17 cellular contexts compared by ENCODE assay signal in the genomic region with DNA sequence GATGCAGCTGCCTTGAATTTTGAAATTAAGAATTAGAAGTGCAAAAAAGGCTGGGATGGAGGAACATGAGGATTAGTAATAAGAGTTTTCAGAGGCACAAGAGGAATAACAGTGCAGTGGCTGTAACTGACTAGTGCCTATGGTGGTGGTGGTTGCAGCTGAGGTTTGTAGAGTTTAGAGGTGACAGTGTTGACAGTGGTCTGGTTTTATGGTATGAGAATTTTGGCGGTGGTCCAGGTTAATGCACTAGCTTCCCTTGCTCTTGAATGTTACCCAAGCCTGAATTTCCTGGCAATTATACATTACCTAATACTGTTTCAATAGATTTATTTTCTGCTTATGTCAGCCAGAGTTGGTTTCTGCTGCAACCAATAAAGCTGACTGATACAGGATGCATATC.
DNase-seq lines count a peak whose midpoint lies in the region; ATAC-seq and TF ChIP-seq lines count a peak whose summit lies in the region.
"Had no signal": no experiment of that assay in that cellular context is flagged by ENCODE, and none has a peak within 500 bp of the region (broad histone marks: within the 10 kb centered on the region; RNA-seq: fewer than 3 reads in every experiment).

No MANE protein-coding gene starts in this region.

- in situ Hi-C loops in brain microvascular endothelial cell (cut with HindIII; ENCODE audit: low pct_ligation_motif_present, low sequenced_read_pairs): no loop called here

- no peak for TF ChIP-seq POLR2A in sigmoid colon (IDR thresholded peaks at IDR 0.05)

- TF ChIP-seq EP300 in sigmoid colon (IDR thresholded peaks at IDR 0.05): no peak

- no peaks in the 10 kb centered on the region for H3K9me3 ChIP-seq in sigmoid colon
- H3K9me3 ChIP-seq: breast epithelium, transverse colon had no signal

- H3K4me1 ChIP-seq in sigmoid colon: no peaks in the 10 kb centered on the region
- H3K4me1 ChIP-seq: breast epithelium, transverse colon had no signal

- 62 to 66% methylated on average over 1 of the region's 1 CpG for WGBS in sigmoid colon, 2 donors

- H3K27me3 ChIP-seq in brain microvascular endothelial cell (replicated peaks) (no peaks in the 10 kb centered on the region), sigmoid colon (no peaks in the 10 kb centered on the region)
- H3K27me3 ChIP-seq: breast epithelium, transverse colon had no signal

- intact Hi-C loops in sigmoid colon (cut with DNase I): no loop called here

- H3K4me3 ChIP-seq in AG10803 (ENCODE audit: low read length) (no peak overlapping the region), brain microvascular endothelial cell (ENCODE audit: low read depth, low read length) (no peak overlapping the region), sigmoid colon (no peak overlapping the region)
- H3K4me3 ChIP-seq: breast epithelium, transverse colon had no signal

- H3K27ac ChIP-seq in brain microvascular endothelial cell (no peak overlapping the region), sigmoid colon (no peak overlapping the region)
- H3K27ac ChIP-seq: breast epithelium, transverse colon had no signal

- DNase-seq in AG10803 (ENCODE audit: low read depth): peak; percentile 85
- peak; percentile 13 for DNase-seq in LHCN-M2 (ENCODE audit: low read depth)
- peak; percentile 93 for DNase-seq in NCI-H510A treated with DMSO at 0.1 percent for 48 hours (lab: John Stamatoyannopoulos, UW)
- DNase-seq in brain microvascular endothelial cell: peak; percentile 24
- DNase-seq in sigmoid colon: no peak
- DNase-seq in CD1c-positive myeloid dendritic cell (ENCODE audit: extremely low spot score): no peak
- no peak for DNase-seq in activated naive CD4-positive, alpha-beta T cell treated with Interleukin-2 at 50 U/mL for 16 hours
- DNase-seq: ACHN; endodermal cell; HFFc6; KBM-7; NCI-H1694 treated with DMSO at 0.1 percent for 48 hours; right cardiac atrium; stimulated activated CD4-positive, alpha-beta T cell treated with anti-CD3 and anti-CD28 coated beads, Interleukin-4, amount 100 ng/mL, for 4 hours; transverse colon had no signal

- no peak for ATAC-seq in HG03175 (IDR thresholded peaks at IDR 0.05; ENCODE audit: unreplicated experiment)
- ATAC-seq: right cardiac atrium had no signal

- TF ChIP-seq CTCF in AG10803 (conservative IDR thresholded peaks at IDR 0.05; ENCODE audit: low read length) (no peak), brain microvascular endothelial cell (IDR thresholded peaks at IDR 0.05; ENCODE audit: low read depth, low read length, missing control alignments) (no peak), sigmoid colon (IDR thresholded peaks at IDR 0.05) (no peak)

- H3K36me3 ChIP-seq in brain microvascular endothelial cell (replicated peaks) (no peaks in the 10 kb centered on the region), sigmoid colon (no peaks in the 10 kb centered on the region)
- H3K36me3 ChIP-seq: breast epithelium, transverse colon had no signal

Comparison
In these comparisons a context has a peak if more than half of its experiments do, and no peak if none do; other contexts are left out.
1. DNase-seq: peak in AG10803 (single experiment), LHCN-M2 (single experiment), NCI-H510A treated with DMSO at 0.1 percent for 48 hours (single experiment) and brain microvascular endothelial cell (single experiment); none in sigmoid colon (single experiment), CD1c-positive myeloid dendritic cell (single experiment) and activated naive CD4-positive, alpha-beta T cell treated with Interleukin-2 at 50 U/mL for 16 hours (single experiment).